ENCODE assay signal across 37 cellular contexts in the genomic region with DNA sequence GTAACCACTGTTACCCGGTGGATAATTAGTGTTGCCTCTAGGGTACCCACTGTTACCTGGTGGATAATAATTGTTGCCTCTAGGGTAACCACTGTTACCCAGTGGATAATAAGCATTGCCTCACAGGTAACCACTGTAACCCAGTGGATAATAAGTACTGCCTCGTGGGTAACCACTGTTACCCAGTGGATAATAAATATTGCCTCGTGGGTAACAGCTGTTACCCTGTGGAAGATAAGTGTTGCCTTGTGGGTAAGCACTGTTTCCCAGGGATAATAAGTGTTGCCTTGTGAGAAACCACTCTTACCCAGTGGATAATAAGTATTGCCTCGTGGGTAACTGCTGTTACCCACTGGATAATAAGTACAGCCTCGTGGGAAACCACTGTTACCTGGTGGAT. TPM values are rescaled to one million over a fixed set of nuclear protein-coding genes. Genes with fewer than 3 reads are reported as not detected.
"Had no signal": no experiment of that assay in that cellular context is flagged by ENCODE, and none has a peak within 500 bp of the region (broad histone marks: within the 10 kb centered on the region; RNA-seq: fewer than 3 reads in every experiment).

No MANE protein-coding gene starts in this region.

- H3K4me3 ChIP-seq: adrenal gland, body of pancreas, breast epithelium had no signal

- FAIRE-seq: astrocyte, TTC549 had no signal

- DNase-seq: activated CD4-positive, alpha-beta memory T cell treated with anti-CD3 and anti-CD28 coated beads, Interleukin-2, amount 10 ng/mL, durations not matched to agents 7 days and 5 days; activated CD4-positive, alpha-beta T cell treated with anti-CD3 and anti-CD28 coated beads for 1 hour; activated CD4-positive, alpha-beta T cell treated with anti-CD3 and anti-CD28 coated beads for 36 hours; activated CD4-positive, alpha-beta T cell treated with anti-CD3 and anti-CD28 coated beads for 48 hours; activated CD4-positive, alpha-beta T cell treated with anti-CD3 and anti-CD28 coated beads, Interleukin-2, amount 50 U/mL, for 48 hours; activated CD4-positive, CD25-positive, alpha-beta regulatory T cell; activated CD8-positive, alpha-beta memory T cell treated with anti-CD3 and anti-CD28 coated beads for 24 hours; activated CD8-positive, alpha-beta memory T cell treated with anti-CD3 and anti-CD28 coated beads, Interleukin-2, amount 10 ng/mL, durations not matched to agents 7 days and 5 days; activated CD8-positive, alpha-beta memory T cell treated with anti-CD3 and anti-CD28 coated beads, Interleukin-2, amount 50 U/mL, for 48 hours; activated effector memory CD4-positive, alpha-beta T cell treated with Interleukin-2 at 50 U/mL for 16 hours; activated gamma-delta T cell; activated naive CD4-positive, alpha-beta T cell; activated naive CD4-positive, alpha-beta T cell treated with anti-CD3 and anti-CD28 coated beads for 36 hours; activated naive CD4-positive, alpha-beta T cell treated with anti-CD3 and anti-CD28 coated beads, Interleukin-2, amount 50 U/mL, for 16 hours; activated naive CD8-positive, alpha-beta T cell treated with anti-CD3 and anti-CD28 coated beads for 36 hours; activated T-cell treated with anti-CD3 and anti-CD28 coated beads, Interleukin-2, amount 50 U/mL, for 24 hours; activated T-cell treated with anti-CD3 and anti-CD28 coated beads, Interleukin-2, amount 50 U/mL, for 48 hours; adrenal gland; amniotic stem cell; aorta; body of pancreas; brain microvascular endothelial cell; central memory CD4-positive, alpha-beta T cell; T-helper 2 cell; T-helper 9 cell; WERI-Rb-1 had no signal

- H3K4me1 ChIP-seq: adrenal gland, body of pancreas, breast epithelium had no signal

- H3K27ac ChIP-seq: adrenal gland, body of pancreas, brain microvascular endothelial cell, breast epithelium, WERI-Rb-1 had no signal

- H3K27me3 ChIP-seq: adrenal gland, body of pancreas, brain microvascular endothelial cell, breast epithelium had no signal

- ATAC-seq: activated CD4-positive, alpha-beta T cell treated with anti-CD3 and anti-CD28 coated beads for 36 hours; activated CD4-positive, CD25-positive, alpha-beta regulatory T cell treated with anti-CD3 and anti-CD28 coated beads, Interleukin-2, amount 50 U/mL, for 24 hours; activated CD8-positive, alpha-beta memory T cell treated with anti-CD3 and anti-CD28 coated beads, Interleukin-2, amount 10 ng/mL, durations not matched to agents 7 days and 5 days; activated CD8-positive, alpha-beta T cell treated with anti-CD3 and anti-CD28 coated beads, Interleukin-2, amount 10 ng/mL, durations not matched to agents 7 days and 5 days; body of pancreas; WTC11 had no signal

- H3K9me3 ChIP-seq: adrenal gland, body of pancreas had no signal

- H3K36me3 ChIP-seq: adrenal gland, brain microvascular endothelial cell, breast epithelium, WERI-Rb-1 had no signal

RNA-seq across cellular contexts. Expression of gene NXPE4, which starts 9.3 kb away (rescaled TPM):
- total RNA-seq: activated CD4-positive, alpha-beta memory T cell treated with anti-CD3 and anti-CD28 coated beads, Interleukin-2, amount 10 ng/mL, durations not matched to agents 7 days and 5 days; activated CD4-positive, alpha-beta T cell treated with anti-CD3 and anti-CD28 coated beads for 36 hours; activated CD4-positive, alpha-beta T cell treated with anti-CD3 and anti-CD28 coated beads, Interleukin-2, amount 10 ng/mL, durations not matched to agents 7 days and 5 days; activated CD8-positive, alpha-beta memory T cell treated with anti-CD3 and anti-CD28 coated beads, Interleukin-2, amount 10 ng/mL, durations not matched to agents 7 days and 5 days; activated CD8-positive, alpha-beta T cell treated with anti-CD3 and anti-CD28 coated beads, Interleukin-2, amount 10 ng/mL, durations not matched to agents 7 days and 5 days; activated naive CD4-positive, alpha-beta T cell treated with anti-CD3 and anti-CD28 coated beads for 36 hours; activated naive CD4-positive, alpha-beta T cell treated with anti-CD3 and anti-CD28 coated beads, Interleukin-2, amount 50 U/mL, for 72 hours; activated naive CD8-positive, alpha-beta T cell treated with anti-CD3 and anti-CD28 coated beads for 36 hours; activated T-helper 2 cell treated with anti-CD3 and anti-CD28 coated beads, Interferon-gamma antibody, Interleukin-2, Interleukin-4, amounts not matched to agents 10 μg/mL and 5 μg/mL and 100 μg/mL, durations not matched to agents 14 hours and 24 hours and 36 hours; adrenal gland; astrocyte; body of pancreas; cardiac septum; cerebellum had no signal
- polyA plus RNA-seq: adrenal gland had no signal

RNA-seq across cellular contexts. Expression of gene NXPE1, which starts 45.2 kb away (rescaled TPM):
- total RNA-seq: activated CD4-positive, alpha-beta memory T cell treated with anti-CD3 and anti-CD28 coated beads, Interleukin-2, amount 10 ng/mL, durations not matched to agents 7 days and 5 days; activated CD4-positive, alpha-beta T cell treated with anti-CD3 and anti-CD28 coated beads for 36 hours; activated CD4-positive, alpha-beta T cell treated with anti-CD3 and anti-CD28 coated beads, Interleukin-2, amount 10 ng/mL, durations not matched to agents 7 days and 5 days; activated CD8-positive, alpha-beta memory T cell treated with anti-CD3 and anti-CD28 coated beads, Interleukin-2, amount 10 ng/mL, durations not matched to agents 7 days and 5 days; activated CD8-positive, alpha-beta T cell treated with anti-CD3 and anti-CD28 coated beads, Interleukin-2, amount 10 ng/mL, durations not matched to agents 7 days and 5 days; activated naive CD4-positive, alpha-beta T cell treated with anti-CD3 and anti-CD28 coated beads for 36 hours; activated naive CD4-positive, alpha-beta T cell treated with anti-CD3 and anti-CD28 coated beads, Interleukin-2, amount 50 U/mL, for 72 hours; activated naive CD8-positive, alpha-beta T cell treated with anti-CD3 and anti-CD28 coated beads for 36 hours; activated T-helper 2 cell treated with anti-CD3 and anti-CD28 coated beads, Interferon-gamma antibody, Interleukin-2, Interleukin-4, amounts not matched to agents 10 μg/mL and 5 μg/mL and 100 μg/mL, durations not matched to agents 14 hours and 24 hours and 36 hours; aorta; astrocyte; body of pancreas; cerebellum; WTC11 had no signal
- polyA plus RNA-seq: adrenal gland had no signal
